Comparison of ENCODE assay signal across 28 cellular contexts in genomic region chr3:169578381-169578780, GRCh38.
"Had no signal": no experiment of that assay in that cellular context is flagged by ENCODE, and none has a peak within 500 bp of the region (broad histone marks: within the 10 kb centered on the region; RNA-seq: fewer than 3 reads in every experiment).

No MANE protein-coding gene starts in this region.

- H3K4me3 Mint-ChIP-seq: natural killer cell treated with Interleukin-12 subunit alpha and Interleukin-12 subunit beta and Interleukin-15 and Interleukin-18, amount 100 ng/mL, for 72 hours; nephron progenitor cell; neural crest cell; stimulated activated effector memory CD8-positive, alpha-beta T cell treated with anti-CD3 and anti-CD28 coated beads, Interleukin-12 subunit alpha, Interleukin-12 subunit beta, amount 100 ng/mL, for 72 hours; stimulated activated naive B cell treated with anti-CD40 and anti-IgM and Interleukin-4, amounts not matched to agents 10 μg/mL and 1 μg/mL and 100 μg/mL, for 72 hours; stimulated activated naive CD8-positive, alpha-beta T cell treated with anti-CD3 and anti-CD28 coated beads, Interleukin-15, Interleukin-2, amounts not matched to agents 100 ng/mL and 50 ng/mL, for 24 hours had no signal

- ATAC-seq: natural killer cell treated with Interleukin-12 subunit alpha and Interleukin-12 subunit beta and Interleukin-15 and Interleukin-18, amount 100 ng/mL, for 72 hours; psoas muscle; right cardiac atrium; right lobe of liver; stimulated activated effector memory CD8-positive, alpha-beta T cell treated with anti-CD3 and anti-CD28 coated beads, Interleukin-12 subunit alpha, Interleukin-12 subunit beta, amount 100 ng/mL, for 72 hours; stimulated activated naive B cell treated with anti-CD40 and anti-IgM and Interleukin-4, amounts not matched to agents 10 μg/mL and 1 μg/mL and 100 μg/mL, for 72 hours had no signal

- H3K4me3 ChIP-seq: ovary, psoas muscle, right lobe of liver, sigmoid colon, stomach, thoracic aorta, thyroid gland, tibial nerve, upper lobe of left lung, vagina had no signal

- H3K36me3 ChIP-seq: ovary, right lobe of liver, sigmoid colon, stomach, thoracic aorta, thyroid gland, tibial nerve, upper lobe of left lung, vagina had no signal

- H3K27ac ChIP-seq: ovary, parathyroid adenoma, psoas muscle, right lobe of liver, sigmoid colon, stomach, thoracic aorta, thyroid gland, tibial nerve, upper lobe of left lung, vagina had no signal

- H3K4me1 ChIP-seq: parathyroid adenoma, psoas muscle, right lobe of liver, thyroid gland had no signal

- H3K36me3 Mint-ChIP-seq: natural killer cell treated with Interleukin-12 subunit alpha and Interleukin-12 subunit beta and Interleukin-15 and Interleukin-18, amount 100 ng/mL, for 72 hours; stimulated activated effector memory CD8-positive, alpha-beta T cell treated with anti-CD3 and anti-CD28 coated beads, Interleukin-12 subunit alpha, Interleukin-12 subunit beta, amount 100 ng/mL, for 72 hours; stimulated activated naive B cell treated with anti-CD40 and anti-IgM and Interleukin-4, amounts not matched to agents 10 μg/mL and 1 μg/mL and 100 μg/mL, for 72 hours had no signal

- H3K27ac Mint-ChIP-seq: natural killer cell treated with Interleukin-12 subunit alpha and Interleukin-12 subunit beta and Interleukin-15 and Interleukin-18, amount 100 ng/mL, for 72 hours; nephron progenitor cell; progenitor cell of endocrine pancreas; stimulated activated effector memory CD8-positive, alpha-beta T cell treated with anti-CD3 and anti-CD28 coated beads, Interleukin-12 subunit alpha, Interleukin-12 subunit beta, amount 100 ng/mL, for 72 hours; stimulated activated naive B cell treated with anti-CD40 and anti-IgM and Interleukin-4, amounts not matched to agents 10 μg/mL and 1 μg/mL and 100 μg/mL, for 72 hours; stimulated activated naive CD8-positive, alpha-beta T cell treated with anti-CD3 and anti-CD28 coated beads, Interleukin-15, Interleukin-2, amounts not matched to agents 100 ng/mL and 50 ng/mL, for 24 hours had no signal

- H3K9me3 Mint-ChIP-seq: natural killer cell treated with Interleukin-12 subunit alpha and Interleukin-12 subunit beta and Interleukin-15 and Interleukin-18, amount 100 ng/mL, for 72 hours; nephron progenitor cell; neural crest cell; stimulated activated effector memory CD8-positive, alpha-beta T cell treated with anti-CD3 and anti-CD28 coated beads, Interleukin-12 subunit alpha, Interleukin-12 subunit beta, amount 100 ng/mL, for 72 hours; stimulated activated naive B cell treated with anti-CD40 and anti-IgM and Interleukin-4, amounts not matched to agents 10 μg/mL and 1 μg/mL and 100 μg/mL, for 72 hours; stimulated activated naive CD8-positive, alpha-beta T cell treated with anti-CD3 and anti-CD28 coated beads, Interleukin-15, Interleukin-2, amounts not matched to agents 100 ng/mL and 50 ng/mL, for 24 hours had no signal

- H2AFZ ChIP-seq: parathyroid adenoma had no signal

- H3K27me3 Mint-ChIP-seq: progenitor cell of endocrine pancreas; stimulated activated naive B cell treated with anti-CD40 and anti-IgM and Interleukin-4, amounts not matched to agents 10 μg/mL and 1 μg/mL and 100 μg/mL, for 72 hours had no signal

- DNase-seq: nephron progenitor cell; occipital lobe; ovary; posterior cingulate gyrus; psoas muscle; right cardiac atrium; right lobe of liver; sigmoid colon; small intestine; stimulated activated CD4-positive, alpha-beta T cell treated with anti-CD3 and anti-CD28 coated beads, Interleukin-15, amount 100 ng/mL, for 24 hours; stimulated activated CD4-positive, alpha-beta T cell treated with anti-CD3 and anti-CD28 coated beads, Interleukin-2, amount 100 ng/mL, for 24 hours; stimulated activated CD4-positive, alpha-beta T cell treated with anti-CD3 and anti-CD28 coated beads, Interleukin-2, amount 100 ng/mL, for 48 hours; stimulated activated CD4-positive, alpha-beta T cell treated with anti-CD3 and anti-CD28 coated beads, Interleukin-4, amount 100 ng/mL, for 24 hours; stimulated activated naive B cell treated with anti-CD40 and anti-IgM and Interleukin-4, amounts not matched to agents 10 μg/mL and 1 μg/mL and 100 μg/mL, for 72 hours; stimulated activated naive CD4-positive, alpha-beta T cell treated with Interleukin-2 at 50 U/mL for 16 hours; stomach; thyroid gland; trophoblast cell; upper lobe of left lung had no signal

- H3K27me3 ChIP-seq: ovary, right lobe of liver, sigmoid colon, stomach, thyroid gland, tibial nerve, upper lobe of left lung, vagina had no signal

- H3K9me3 ChIP-seq: ovary, psoas muscle, right lobe of liver, sigmoid colon, stomach, thoracic aorta, thyroid gland, tibial nerve, upper lobe of left lung, vagina had no signal

- H3K79me2 ChIP-seq: parathyroid adenoma had no signal

- H3K9ac ChIP-seq: parathyroid adenoma had no signal

- H3K4me1 Mint-ChIP-seq: stimulated activated effector memory CD8-positive, alpha-beta T cell treated with anti-CD3 and anti-CD28 coated beads, Interleukin-12 subunit alpha, Interleukin-12 subunit beta, amount 100 ng/mL, for 72 hours had no signal
